ENCODE assay signal across 23 cellular contexts in the genomic region with DNA sequence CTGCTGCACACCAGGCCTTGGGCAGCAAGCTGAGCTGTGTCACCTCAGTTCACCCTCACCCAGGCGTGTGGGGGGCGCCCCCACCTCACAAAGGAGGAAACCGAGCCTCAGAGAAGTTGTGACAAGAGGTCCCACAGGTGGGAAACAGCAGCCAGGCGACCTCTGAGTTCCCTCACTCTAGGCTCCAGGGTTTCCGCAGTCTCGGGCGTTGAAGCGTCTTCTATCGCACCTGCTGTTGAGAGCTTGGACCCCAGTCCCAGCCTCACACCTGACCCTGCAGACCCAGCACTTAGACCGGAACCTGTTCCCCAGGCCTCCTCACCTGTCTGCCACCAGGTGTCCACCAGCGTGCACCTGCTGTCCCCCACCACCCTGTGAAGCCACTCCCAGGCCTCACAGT. TPM values are rescaled to one million over a fixed set of nuclear protein-coding genes. Genes with fewer than 3 reads are reported as not detected.
DNase-seq lines count a peak whose midpoint lies in the region; ATAC-seq and TF ChIP-seq lines count a peak whose summit lies in the region.
"Had no signal": no experiment of that assay in that cellular context is flagged by ENCODE, and none has a peak within 500 bp of the region (broad histone marks: within the 10 kb centered on the region; RNA-seq: fewer than 3 reads in every experiment).

No MANE protein-coding gene starts in this region.

- H3K27me3 ChIP-seq in MM.1S (replicated peaks; ENCODE audit: insufficient read depth, low read length) (no peaks in the 10 kb centered on the region), spleen (replicated peaks in 1 of 7) (no peaks in the 10 kb centered on the region), GM23338 (ENCODE audit: insufficient read depth) (no peaks in the 10 kb centered on the region)
- H3K27me3 ChIP-seq: breast epithelium had no signal

- H2AFZ ChIP-seq in MM.1S (ENCODE audit: low read length) (no peak overlapping the region), GM23338 (no peak overlapping the region)
- H2AFZ ChIP-seq: GM23248 had no signal

- no peak for ATAC-seq in activated CD8-positive, alpha-beta memory T cell treated with anti-CD3 and anti-CD28 coated beads, Interleukin-2, amount 10 ng/mL, durations not matched to agents 7 days and 5 days
- no peak for ATAC-seq in GM23338
- no peak for ATAC-seq in GM21528 (IDR thresholded peaks at IDR 0.05; ENCODE audit: low FRiP score, unreplicated experiment)

- DNase-seq in activated CD8-positive, alpha-beta memory T cell treated with anti-CD3 and anti-CD28 coated beads, Interleukin-2, amount 10 ng/mL, durations not matched to agents 7 days and 5 days, result peak; percentile 19
- no peak for DNase-seq in activated CD8-positive, alpha-beta memory T cell treated with anti-CD3 and anti-CD28 coated beads for 24 hours
- DNase-seq in MM.1S, result peak; percentile 93
- peak; percentile 45 for DNase-seq in coronary artery (ENCODE audit: low spot score)
- DNase-seq in spleen, result peak; percentile 58
- no peak for DNase-seq in GM23338 (ENCODE audit: low spot score)
- no peak for DNase-seq in GM19240 (ENCODE audit: insufficient read length, low spot score)
- DNase-seq: activated CD4-positive, alpha-beta T cell treated with anti-CD3 and anti-CD28 coated beads for 1 hour; Calu3; EL; GM23248; Kasumi-1; kidney glomerular epithelial cell; mammary epithelial cell; NCI-H2107; NCI-H446 treated with DMSO at 0.1 percent for 48 hours; nucleus accumbens; stimulated activated CD4-positive, alpha-beta T cell treated with anti-CD3 and anti-CD28 coated beads, Interleukin-4, amount 100 ng/mL, for 4 hours had no signal

- peak overlapping the region; percentile 28 for H3K4me2 ChIP-seq in MM.1S (ENCODE audit: low read depth, low read length)
- H3K4me2 ChIP-seq in GM23338, result no peak overlapping the region

- H3K9me2 ChIP-seq in MM.1S (replicated peaks; ENCODE audit: insufficient read depth, low read length), result no peaks in the 10 kb centered on the region
- no peaks in the 10 kb centered on the region for H3K9me2 ChIP-seq in GM23338 (ENCODE audit: insufficient read depth)

- CTCF ChIA-PET in activated CD8-positive, alpha-beta memory T cell treated with anti-CD3 and anti-CD28 coated beads, Interleukin-2, amount 10 ng/mL, durations not matched to agents 7 days and 5 days (lab: Charles Lee), result no interaction called here

- peaks cover 14% of the 10 kb centered on the region for H3K4me1 Mint-ChIP-seq in activated CD8-positive, alpha-beta memory T cell treated with anti-CD3 and anti-CD28 coated beads, Interleukin-2, amount 10 ng/mL, durations not matched to agents 7 days and 5 days
- H3K4me1 Mint-ChIP-seq in GM23338, result peaks cover 19% of the 10 kb centered on the region

- H3K4me3 Mint-ChIP-seq in activated CD8-positive, alpha-beta memory T cell treated with anti-CD3 and anti-CD28 coated beads, Interleukin-2, amount 10 ng/mL, durations not matched to agents 7 days and 5 days, result no peak overlapping the region
- no peak overlapping the region for H3K4me3 Mint-ChIP-seq in GM23338
- H3K4me3 Mint-ChIP-seq: dendritic cell treated with granulocyte-macrophage colony-stimulating factor and Interleukin-4, amounts not matched to agents 40 ng/mL and 50 ng/mL, for 4 days; type B pancreatic cell had no signal

- H3F3A ChIP-seq in MM.1S (ENCODE audit: insufficient read depth, low read length), result peaks cover 42% of the 10 kb centered on the region
- no peaks in the 10 kb centered on the region for H3F3A ChIP-seq in GM23338 (replicated peaks; ENCODE audit: low read depth)

- H3K36me3 ChIP-seq in MM.1S (replicated peaks; ENCODE audit: insufficient read depth, low read length), result no peaks in the 10 kb centered on the region
- H3K36me3 ChIP-seq in spleen, result peaks cover 3 to 100% (median 78%) of the 10 kb centered on the region in 6 donors
- no peaks in the 10 kb centered on the region for H3K36me3 ChIP-seq in GM23338 (ENCODE audit: insufficient read depth)

- no peaks in the 10 kb centered on the region for H3K27me3 Mint-ChIP-seq in activated CD8-positive, alpha-beta memory T cell treated with anti-CD3 and anti-CD28 coated beads, Interleukin-2, amount 10 ng/mL, durations not matched to agents 7 days and 5 days
- H3K27me3 Mint-ChIP-seq in GM23338 (ENCODE audit: insufficient read depth, low read depth, poor library complexity), result peaks cover 2% of the 10 kb centered on the region
- H3K27me3 Mint-ChIP-seq: dendritic cell treated with granulocyte-macrophage colony-stimulating factor and Interleukin-4, amounts not matched to agents 40 ng/mL and 50 ng/mL, for 4 days; type B pancreatic cell had no signal

- H3K27ac Mint-ChIP-seq in activated CD8-positive, alpha-beta memory T cell treated with anti-CD3 and anti-CD28 coated beads, Interleukin-2, amount 10 ng/mL, durations not matched to agents 7 days and 5 days, result no peak overlapping the region
- no peak overlapping the region for H3K27ac Mint-ChIP-seq in GM23338
- H3K27ac Mint-ChIP-seq: activated T-helper 2 cell treated with anti-CD3 and anti-CD28 coated beads, Interferon-gamma antibody, Interleukin-2, Interleukin-4, amounts not matched to agents 10 μg/mL and 5 μg/mL and 100 μg/mL, durations not matched to agents 14 hours and 24 hours and 36 hours; dendritic cell treated with granulocyte-macrophage colony-stimulating factor and Interleukin-4, amounts not matched to agents 40 ng/mL and 50 ng/mL, for 4 days; type B pancreatic cell had no signal

- WGBS in spleen, 5 donors, result 82 to 92% (median 88%) methylated on average over 11 of the region's 11 CpGs

- no peak overlapping the region for H3K4me3 ChIP-seq in MM.1S (ENCODE audit: low read length)
- no peak overlapping the region for H3K4me3 ChIP-seq in coronary artery
- no peak overlapping the region for H3K4me3 ChIP-seq in spleen
- no peak overlapping the region for H3K4me3 ChIP-seq in GM23338
- H3K4me3 ChIP-seq: breast epithelium, GM23248 had no signal

- peaks cover 52% of the 10 kb centered on the region for H3K4me1 ChIP-seq in MM.1S (ENCODE audit: low read length)
- no peaks in the 10 kb centered on the region for H3K4me1 ChIP-seq in spleen
- H3K4me1 ChIP-seq in GM23338 (ENCODE audit: insufficient read depth), result no peaks in the 10 kb centered on the region; the same call in 1 of the 2 replicates

- no peak for TF ChIP-seq POLR2A in spleen (IDR thresholded peaks at IDR 0.05)

- H3K9me3 ChIP-seq in MM.1S (replicated peaks; ENCODE audit: insufficient read depth, low read length) (no peaks in the 10 kb centered on the region), spleen (no peaks in the 10 kb centered on the region)
- H3K9me3 ChIP-seq: breast epithelium had no signal

- no peaks in the 10 kb centered on the region for H4K20me1 ChIP-seq in MM.1S (ENCODE audit: insufficient read depth, low read length)
- no peaks in the 10 kb centered on the region for H4K20me1 ChIP-seq in GM23338 (replicated peaks; ENCODE audit: insufficient read depth)

- intact Hi-C loops in spleen (cut with DNase I; ENCODE audit: low total_unique reads), result no loop called here

- H3K27ac ChIP-seq in MM.1S (ENCODE audit: low read length) (peak overlapping the region; percentile 85), coronary artery (no peak overlapping the region), spleen (no peak overlapping the region), GM23338 (ENCODE audit: low read depth) (no peak overlapping the region)
- H3K27ac ChIP-seq: breast epithelium, GM23248 had no signal

- H3K9ac ChIP-seq in MM.1S (ENCODE audit: low read length), result peak overlapping the region; percentile 5; the same call in 1 of the 2 replicates
- H3K9ac ChIP-seq: GM23248 had no signal

- H3K36me3 Mint-ChIP-seq in activated CD8-positive, alpha-beta memory T cell treated with anti-CD3 and anti-CD28 coated beads, Interleukin-2, amount 10 ng/mL, durations not matched to agents 7 days and 5 days, result peaks cover 2% of the 10 kb centered on the region
- H3K36me3 Mint-ChIP-seq in GM23338 (ENCODE audit: low read depth), result no peaks in the 10 kb centered on the region

- no peaks in the 10 kb centered on the region for H3K9me3 Mint-ChIP-seq in activated CD8-positive, alpha-beta memory T cell treated with anti-CD3 and anti-CD28 coated beads, Interleukin-2, amount 10 ng/mL, durations not matched to agents 7 days and 5 days (ENCODE audit: low read depth)
- H3K9me3 Mint-ChIP-seq in GM23338, result no peaks in the 10 kb centered on the region
- H3K9me3 Mint-ChIP-seq: activated T-helper 2 cell treated with anti-CD3 and anti-CD28 coated beads, Interferon-gamma antibody, Interleukin-2, Interleukin-4, amounts not matched to agents 10 μg/mL and 5 μg/mL and 100 μg/mL, durations not matched to agents 14 hours and 24 hours and 36 hours; dendritic cell treated with granulocyte-macrophage colony-stimulating factor and Interleukin-4, amounts not matched to agents 40 ng/mL and 50 ng/mL, for 4 days; type B pancreatic cell had no signal

- TF ChIP-seq CTCF in MM.1S (IDR thresholded peaks at IDR 0.05; ENCODE audit: low read length), result peak; percentile 38
- no peak for TF ChIP-seq CTCF in coronary artery (IDR thresholded peaks at IDR 0.05)
- TF ChIP-seq CTCF in spleen (IDR thresholded peaks at IDR 0.05 in 8 of 11, conservative IDR thresholded peaks at IDR 0.05 in 3 of 11), result no peak
- TF ChIP-seq CTCF in GM23338 (conservative IDR thresholded peaks at IDR 0.05; ENCODE audit: low read depth in 2 of 2), result no peak

- H3K79me2 ChIP-seq in MM.1S (ENCODE audit: low read length) (peaks cover 21% of the 10 kb centered on the region), GM23338 (replicated peaks; ENCODE audit: insufficient read depth) (no peaks in the 10 kb centered on the region)

TF ChIP-seq in GM23338, 12 proteins besides CTCF, POLR2A, EP300 and RAD21 (continues in another document):
- TF ChIP-seq POLR2AphosphoS5 (IDR thresholded peaks at IDR 0.05; ENCODE audit: low read depth), result no peak
- TF ChIP-seq JUNB (IDR thresholded peaks at IDR 0.05; ENCODE audit: unreplicated experiment), result no peak

RNA-seq across cellular contexts. Expression of a gene that starts 22.3 kb away (rescaled TPM):
- total RNA-seq in activated CD8-positive, alpha-beta memory T cell treated with anti-CD3 and anti-CD28 coated beads, Interleukin-2, amount 10 ng/mL, durations not matched to agents 7 days and 5 days, result 10 to 100 TPM; 47.5 to 56.0 TPM
- total RNA-seq in spleen, result 100 to 1,000 TPM in 1 of 7 donors, 10 to 100 TPM in 6; 57.9 to 104 (median 78.8) TPM
- polyA plus RNA-seq in spleen (10 to 100 TPM; 26.5 to 36.0 (median 31.5) TPM), GM23338 (2016; fragmentation: Nextera tagmentation; extraction: Ambion mirVana) (31.7 and 32.0 TPM in 2 replicates)
- total RNA-seq in GM23338 (2014; rRNA removed; shearing (Covaris generic)), result 70.8 and 72.3 TPM in 2 replicates

RNA-seq across cellular contexts. Expression of a gene that starts 43.1 kb away (rescaled TPM):
- 10 to 100 TPM; 44.4 TPM for total RNA-seq in activated CD8-positive, alpha-beta memory T cell treated with anti-CD3 and anti-CD28 coated beads, Interleukin-2, amount 10 ng/mL, durations not matched to agents 7 days and 5 days
- 10 to 100 TPM; 34.0 to 50.8 (median 41.3) TPM for total RNA-seq in spleen
- polyA plus RNA-seq in spleen (10 to 100 TPM; 20.3 to 26.8 (median 26.3) TPM), GM23338 (2016; fragmentation: Nextera tagmentation; extraction: Ambion mirVana) (1.1 and 1.3 TPM in 2 replicates)
- 2.7 and 4.1 TPM in 2 replicates for total RNA-seq in GM23338 (2014; rRNA removed; shearing (Covaris generic))

Comparison
In these comparisons a context has a peak if more than half of its experiments do, and no peak if none do; other contexts are left out.
1. DNase-seq: peak in activated CD8-positive, alpha-beta memory T cell treated with anti-CD3 and anti-CD28 coated beads, Interleukin-2, amount 10 ng/mL, durations not matched to agents 7 days and 5 days (single experiment), MM.1S (single experiment), coronary artery (single experiment) and spleen (single experiment); none in activated CD8-positive, alpha-beta memory T cell treated with anti-CD3 and anti-CD28 coated beads for 24 hours (single experiment), GM23338 (single experiment) and GM19240 (single experiment).